In genomic region chr11:26847977-26848376, GRCh38 we compare ENCODE assay signal across 25 cellular contexts.
DNase-seq lines count a peak whose midpoint lies in the region; ATAC-seq and TF ChIP-seq lines count a peak whose summit lies in the region.
"Had no signal": no experiment of that assay in that cellular context is flagged by ENCODE, and none has a peak within 500 bp of the region (broad histone marks: within the 10 kb centered on the region; RNA-seq: fewer than 3 reads in every experiment).

No MANE protein-coding gene starts in this region.

- H4K20me1 ChIP-seq in mammary epithelial cell (ENCODE audit: insufficient read depth, low read length), result no peaks in the 10 kb centered on the region

- no peaks in the 10 kb centered on the region for H3K27me3 ChIP-seq in breast epithelium
- no peaks in the 10 kb centered on the region for H3K27me3 ChIP-seq in mammary epithelial cell (ENCODE audit: insufficient read depth, low read length)
- H3K27me3 ChIP-seq in heart right ventricle, result no peaks in the 10 kb centered on the region
- H3K27me3 ChIP-seq in gastrocnemius medialis, result no peaks in the 10 kb centered on the region
- H3K27me3 ChIP-seq in aorta (ENCODE audit: control insufficient read depth in 1 of 2, insufficient read depth in 2 of 2, low read length in 1 of 2), result no peaks in the 10 kb centered on the region
- H3K27me3 ChIP-seq: upper lobe of left lung had no signal

- in situ Hi-C loops in mammary epithelial cell (cut with MboI; ENCODE audit: low sequenced_read_pairs in 2 of 2), result no loop called here
- in situ Hi-C loops in gastrocnemius medialis (cut with MboI; ENCODE audit: low sequenced_read_pairs in 4 of 4), result no loop called here

- CTCF ChIA-PET in mammary epithelial cell (lab: Charles Lee; ENCODE audit: low non-redundant PET), result no interaction called here

- H3K36me3 ChIP-seq in breast epithelium (no peaks in the 10 kb centered on the region), mammary epithelial cell (ENCODE audit: insufficient read depth, low read length) (no peaks in the 10 kb centered on the region), heart right ventricle (no peaks in the 10 kb centered on the region), gastrocnemius medialis (no peaks in the 10 kb centered on the region), aorta (ENCODE audit: control insufficient read depth in 1 of 2, insufficient read depth in 2 of 2, low read length in 1 of 2) (no peaks in the 10 kb centered on the region)
- H3K36me3 ChIP-seq: HAP-1, upper lobe of left lung had no signal

- ATAC-seq in heart right ventricle (no peak), gastrocnemius medialis (peak in 1 of 2 donors; percentile 29), aorta (ENCODE audit: low FRiP score) (peak; percentile 39)
- ATAC-seq: K562; PC-3; stimulated activated naive CD8-positive, alpha-beta T cell treated with anti-CD3 and anti-CD28 coated beads, Interleukin-15, amount 100 ng/mL, for 72 hours had no signal

- no peaks in the 10 kb centered on the region for H3K79me2 ChIP-seq in mammary epithelial cell (ENCODE audit: insufficient read depth, low read length)

- H3K9me3 ChIP-seq in breast epithelium (no peaks in the 10 kb centered on the region), mammary epithelial cell (replicated peaks; ENCODE audit: insufficient read depth, low read length) (no peaks in the 10 kb centered on the region), heart right ventricle (no peaks in the 10 kb centered on the region), gastrocnemius medialis (no peaks in the 10 kb centered on the region), aorta (ENCODE audit: control insufficient read depth, low read length) (no peaks in the 10 kb centered on the region)
- H3K9me3 ChIP-seq: HAP-1, upper lobe of left lung had no signal

- H2AFZ ChIP-seq in mammary epithelial cell (ENCODE audit: low read depth, low read length), result no peak overlapping the region

- H3K4me1 ChIP-seq in breast epithelium (no peaks in the 10 kb centered on the region), mammary epithelial cell (ENCODE audit: insufficient read depth, low read length) (no peaks in the 10 kb centered on the region), heart right ventricle (peaks cover 0 to 22% (median 0%) of the 10 kb centered on the region in 9 donors), gastrocnemius medialis (peaks cover 16 to 28% of the 10 kb centered on the region in 2 donors), aorta (ENCODE audit: control insufficient read depth in 1 of 2, insufficient read depth in 2 of 2, low read length in 2 of 2) (peaks cover 2 to 7% of the 10 kb centered on the region in 2 donors)
- H3K4me1 ChIP-seq: HAP-1 had no signal

- peak overlapping the region; percentile 59 to 84 for H3K27ac ChIP-seq in breast epithelium
- no peak overlapping the region for H3K27ac ChIP-seq in mammary epithelial cell (ENCODE audit: insufficient read depth, low read depth, low read length)
- H3K27ac ChIP-seq in heart right ventricle, result peak overlapping the region in 7 of 10 donors; percentile 2 to 71 (median 62)
- H3K27ac ChIP-seq in gastrocnemius medialis, result peak overlapping the region; percentile 38 to 74 (median 61)
- peak overlapping the region; percentile 82 to 93 for H3K27ac ChIP-seq in aorta (ENCODE audit: low read depth in 1 of 2, low read length in 2 of 2)
- H3K27ac ChIP-seq: 22Rv1 had no signal

- intact Hi-C loops in breast epithelium (cut with DNase I; ENCODE audit: low total_unique reads) (no loop called here), mammary epithelial cell (cut with micrococcal nuclease) (no loop called here), heart right ventricle (cut with DNase I) (loop anchor here in 1 of 10 donors (5.0 to 10.0 kb wide), 2 partner anchors 99 to 147 kb away; partner anchors contain the start of gene FIBIN), gastrocnemius medialis (cut with DNase I; ENCODE audit: low total_unique reads) (no loop called here), aorta (cut with DNase I) (loop anchor here in 1 of 2 donors (2.0 to 5.0 kb wide), 2 partner anchors 54 to 147 kb away; partner anchors contain the start of gene FIBIN)

- dilution Hi-C loops in mammary epithelial cell (cut with HindIII; ENCODE audit: low sequenced_read_pairs), result no loop called here

- H3K4me2 ChIP-seq in mammary epithelial cell (ENCODE audit: insufficient read depth, low read depth, low read length), result no peak overlapping the region

- WGBS in mammary epithelial cell (ENCODE audit: low coverage, missing lambda C conversion rate), result 85% methylated on average over 1 of the region's 1 CpG
- WGBS in heart right ventricle, 2 donors, result 55 to 63% methylated on average over 1 of the region's 1 CpG
- 5 to 14% methylated on average over 1 of the region's 1 CpG for WGBS in aorta, 2 donors

- TF ChIP-seq POLR2A in breast epithelium (IDR thresholded peaks at IDR 0.05) (no peak), gastrocnemius medialis (IDR thresholded peaks at IDR 0.05) (no peak)

- H3K9ac ChIP-seq in mammary epithelial cell (ENCODE audit: insufficient read depth, low read length), result no peak overlapping the region

- H3K4me3 ChIP-seq in breast epithelium, result no peak overlapping the region
- H3K4me3 ChIP-seq in mammary epithelial cell (replicated peaks in 1 of 3; ENCODE audit: insufficient read depth in 1 of 3, low read depth in 2 of 3, low read length in 3 of 3), result no peak overlapping the region
- H3K4me3 ChIP-seq in heart right ventricle, result no peak overlapping the region
- H3K4me3 ChIP-seq in gastrocnemius medialis, result no peak overlapping the region
- H3K4me3 ChIP-seq in aorta (ENCODE audit: low read length in 2 of 2), result no peak overlapping the region
- H3K4me3 ChIP-seq: HAP-1, K562, upper lobe of left lung had no signal

- TF ChIP-seq CTCF in breast epithelium (IDR thresholded peaks at IDR 0.05), result no peak
- TF ChIP-seq CTCF in mammary epithelial cell (conservative IDR thresholded peaks at IDR 0.05 in 1 of 2, IDR thresholded peaks at IDR 0.05 in 1 of 2; ENCODE audit: extremely low read depth in 1 of 2, insufficient read depth in 1 of 2, low read depth in 1 of 2, low read length in 2 of 2), result no peak
- TF ChIP-seq CTCF in heart right ventricle (IDR thresholded peaks at IDR 0.05), result no peak
- TF ChIP-seq CTCF in gastrocnemius medialis (IDR thresholded peaks at IDR 0.05 in 4 of 5, conservative IDR thresholded peaks at IDR 0.05 in 1 of 5), result no peak

- BruUV-seq in mammary epithelial cell (replicated peaks; lab: Mats Ljungman, UMichigan), result no TSS peak

- DNase-seq in breast epithelium (ENCODE audit: low spot score in 2 of 2) (no peak), mammary epithelial cell (no peak), heart right ventricle (no peak), gastrocnemius medialis (no peak), aorta (no peak), D341Med (ENCODE audit: low spot score) (no peak), NCI-H1694 (lab: John Stamatoyannopoulos, UW) (no peak)
- DNase-seq in activated naive CD4-positive, alpha-beta T cell treated with Interleukin-2 at 50 U/mL for 16 hours, result no peak
- DNase-seq: activated CD4-positive, alpha-beta T cell treated with anti-CD3 and anti-CD28 coated beads for 48 hours; activated gamma-delta T cell; COR-L47; dermis blood vessel endothelial cell; DMS53; endodermal cell; hypothalamus; immature natural killer cell; NCI-H1105; NCI-H1930; PC-3; stimulated activated CD4-positive, alpha-beta T cell treated with anti-CD3 and anti-CD28 coated beads, Interleukin-2, amount 100 ng/mL, for 48 hours; stimulated activated naive CD8-positive, alpha-beta T cell treated with anti-CD3 and anti-CD28 coated beads, Interleukin-15, amount 100 ng/mL, for 72 hours; upper lobe of left lung had no signal
